Comparison of ENCODE assay signal across 1 cellular context in genomic region chr7:132161976-132162375, GRCh38.
TF ChIP-seq lines count a peak whose summit lies in the region.

No MANE protein-coding gene starts in this region.

TF ChIP-seq in H1, 55 proteins besides CTCF, POLR2A, EP300 and RAD21 (continued from another document):
- TF ChIP-seq CHD1 (IDR thresholded peaks at IDR 0.05; ENCODE audit: low read depth, low read length) (no peak), JUN (IDR thresholded peaks at IDR 0.05; ENCODE audit: low read depth, low read length) (no peak), NANOG (IDR thresholded peaks at IDR 0.05; ENCODE audit: insufficient read depth, low read depth, low read length, poor library complexity, severe bottlenecking) (no peak), YY1 (IDR thresholded peaks at IDR 0.05; ENCODE audit: low read depth, low read length) (no peak), RFX5 (IDR thresholded peaks at IDR 0.05; ENCODE audit: borderline replicate concordance, low read depth, low read length) (no peak), CBX8 (IDR thresholded peaks at IDR 0.05; ENCODE audit: borderline replicate concordance, low read depth, low read length) (no peak), RBBP5 (IDR thresholded peaks at IDR 0.05; ENCODE audit: borderline replicate concordance, low read depth, low read length) (no peak)
